In the genomic region with DNA sequence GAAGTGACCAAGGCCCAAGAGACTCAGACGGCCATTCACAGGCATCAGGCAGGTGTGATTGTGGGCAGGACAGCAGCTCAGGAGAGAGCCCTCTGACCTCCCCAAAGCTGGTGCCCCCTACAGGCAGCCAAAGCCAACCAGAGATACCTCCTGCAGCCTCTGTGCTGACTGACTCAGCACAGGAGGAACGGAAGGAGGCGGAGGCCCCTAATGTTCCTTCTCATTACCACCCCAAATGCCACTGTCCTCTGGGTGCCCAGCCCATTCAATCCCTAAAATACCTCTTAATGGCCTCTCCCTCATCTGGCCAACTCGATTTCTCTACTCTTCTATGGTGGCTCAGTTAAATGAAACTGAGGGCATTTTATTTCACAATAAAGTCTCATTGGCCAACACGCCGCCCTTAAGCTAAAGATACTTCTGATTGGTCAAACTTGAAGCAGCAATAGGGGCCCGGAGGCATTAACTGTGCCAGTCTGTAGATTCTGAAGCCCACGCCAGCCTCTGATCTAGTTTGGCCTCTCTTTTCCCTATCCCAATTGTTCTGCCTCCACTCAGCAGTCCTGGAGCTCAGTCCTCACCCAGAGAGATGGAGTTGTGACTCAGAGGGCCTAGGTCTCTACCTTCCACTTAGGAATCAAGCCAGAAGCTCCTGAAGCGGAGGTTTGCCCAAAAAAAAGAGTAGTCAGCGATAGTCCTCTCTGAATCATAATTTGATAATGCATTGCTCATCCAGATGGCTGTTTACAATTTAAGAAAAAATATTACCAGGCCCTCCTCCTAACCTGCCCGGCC, we compare ENCODE assay signal across 1 cellular context.
TF ChIP-seq lines count a peak whose summit lies in the region.

No MANE protein-coding gene starts in this region.

TF ChIP-seq in GM12878, 131 proteins besides CTCF, POLR2A, EP300 and RAD21 (continued from another document):
- TF ChIP-seq, protein P1, sequence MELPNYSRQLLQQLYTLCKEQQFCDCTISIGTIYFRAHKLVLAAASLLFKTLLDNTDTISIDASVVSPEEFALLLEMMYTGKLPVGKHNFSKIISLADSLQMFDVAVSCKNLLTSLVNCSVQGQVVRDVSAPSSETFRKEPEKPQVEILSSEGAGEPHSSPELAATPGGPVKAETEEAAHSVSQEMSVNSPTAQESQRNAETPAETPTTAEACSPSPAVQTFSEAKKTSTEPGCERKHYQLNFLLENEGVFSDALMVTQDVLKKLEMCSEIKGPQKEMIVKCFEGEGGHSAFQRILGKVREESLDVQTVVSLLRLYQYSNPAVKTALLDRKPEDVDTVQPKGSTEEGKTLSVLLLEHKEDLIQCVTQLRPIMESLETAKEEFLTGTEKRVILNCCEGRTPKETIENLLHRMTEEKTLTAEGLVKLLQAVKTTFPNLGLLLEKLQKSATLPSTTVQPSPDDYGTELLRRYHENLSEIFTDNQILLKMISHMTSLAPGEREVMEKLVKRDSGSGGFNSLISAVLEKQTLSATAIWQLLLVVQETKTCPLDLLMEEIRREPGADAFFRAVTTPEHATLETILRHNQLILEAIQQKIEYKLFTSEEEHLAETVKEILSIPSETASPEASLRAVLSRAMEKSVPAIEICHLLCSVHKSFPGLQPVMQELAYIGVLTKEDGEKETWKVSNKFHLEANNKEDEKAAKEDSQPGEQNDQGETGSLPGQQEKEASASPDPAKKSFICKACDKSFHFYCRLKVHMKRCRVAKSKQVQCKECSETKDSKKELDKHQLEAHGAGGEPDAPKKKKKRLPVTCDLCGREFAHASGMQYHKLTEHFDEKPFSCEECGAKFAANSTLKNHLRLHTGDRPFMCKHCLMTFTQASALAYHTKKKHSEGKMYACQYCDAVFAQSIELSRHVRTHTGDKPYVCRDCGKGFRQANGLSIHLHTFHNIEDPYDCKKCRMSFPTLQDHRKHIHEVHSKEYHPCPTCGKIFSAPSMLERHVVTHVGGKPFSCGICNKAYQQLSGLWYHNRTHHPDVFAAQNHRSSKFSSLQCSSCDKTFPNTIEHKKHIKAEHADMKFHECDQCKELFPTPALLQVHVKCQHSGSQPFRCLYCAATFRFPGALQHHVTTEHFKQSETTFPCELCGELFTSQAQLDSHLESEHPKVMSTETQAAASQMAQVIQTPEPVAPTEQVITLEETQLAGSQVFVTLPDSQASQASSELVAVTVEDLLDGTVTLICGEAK (IDR thresholded peaks at IDR 0.05; ENCODE audit: borderline replicate concordance) = no peak
- TF ChIP-seq, protein P2, sequence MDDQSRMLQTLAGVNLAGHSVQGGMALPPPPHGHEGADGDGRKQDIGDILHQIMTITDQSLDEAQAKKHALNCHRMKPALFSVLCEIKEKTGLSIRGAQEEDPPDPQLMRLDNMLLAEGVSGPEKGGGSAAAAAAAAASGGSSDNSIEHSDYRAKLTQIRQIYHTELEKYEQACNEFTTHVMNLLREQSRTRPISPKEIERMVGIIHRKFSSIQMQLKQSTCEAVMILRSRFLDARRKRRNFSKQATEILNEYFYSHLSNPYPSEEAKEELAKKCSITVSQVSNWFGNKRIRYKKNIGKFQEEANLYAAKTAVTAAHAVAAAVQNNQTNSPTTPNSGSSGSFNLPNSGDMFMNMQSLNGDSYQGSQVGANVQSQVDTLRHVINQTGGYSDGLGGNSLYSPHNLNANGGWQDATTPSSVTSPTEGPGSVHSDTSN (IDR thresholded peaks at IDR 0.05; ENCODE audit: insufficient replicate concordance, low read depth, low read length) = no peak
- TF ChIP-seq ZNF384 (IDR thresholded peaks at IDR 0.05; ENCODE audit: borderline replicate concordance, low read depth, low read length) (no peak), POLR2AphosphoS2 (IDR thresholded peaks at IDR 0.05; ENCODE audit: low read depth, low read length) (peak; percentile 9), REST (IDR thresholded peaks at IDR 0.05; ENCODE audit: low read depth, low read length) (no peak), SIN3A (IDR thresholded peaks at IDR 0.05; ENCODE audit: low read depth, low read length) (no peak), WRNIP1 (IDR thresholded peaks at IDR 0.05; ENCODE audit: borderline replicate concordance, low read depth, low read length) (0 out of 2 replicates have a peak, but pooled peaks have one; percentile 26), TARDBP (IDR thresholded peaks at IDR 0.05; ENCODE audit: borderline replicate concordance) (no peak), GABPA (IDR thresholded peaks at IDR 0.05; ENCODE audit: low read depth) (no peak), CHD1 (IDR thresholded peaks at IDR 0.05; ENCODE audit: low read depth, low read length) (0 out of 2 replicates have a peak, but pooled peaks have one; percentile 6), JUND (IDR thresholded peaks at IDR 0.05; ENCODE audit: low read depth, low read length) (no peak), TBL1XR1 (IDR thresholded peaks at IDR 0.05; ENCODE audit: low read depth, low read length) (no peak), RUNX3 (IDR thresholded peaks at IDR 0.05; ENCODE audit: low read length) (peak; percentile 57), CHD4 (IDR thresholded peaks at IDR 0.05) (no peak), KDM1A (IDR thresholded peaks at IDR 0.05; ENCODE audit: borderline replicate concordance) (no peak), EZH2 (IDR thresholded peaks at IDR 0.05; ENCODE audit: borderline replicate concordance, control insufficient read depth, low read depth, low read length) (no peak), BACH1 (IDR thresholded peaks at IDR 0.05; ENCODE audit: borderline replicate concordance) (peak; percentile 85), RBBP5 (conservative IDR thresholded peaks at IDR 0.05) (no peak), NFIC (IDR thresholded peaks at IDR 0.05; ENCODE audit: low read depth, low read length) (no peak)
- TF ChIP-seq, protein P3, sequence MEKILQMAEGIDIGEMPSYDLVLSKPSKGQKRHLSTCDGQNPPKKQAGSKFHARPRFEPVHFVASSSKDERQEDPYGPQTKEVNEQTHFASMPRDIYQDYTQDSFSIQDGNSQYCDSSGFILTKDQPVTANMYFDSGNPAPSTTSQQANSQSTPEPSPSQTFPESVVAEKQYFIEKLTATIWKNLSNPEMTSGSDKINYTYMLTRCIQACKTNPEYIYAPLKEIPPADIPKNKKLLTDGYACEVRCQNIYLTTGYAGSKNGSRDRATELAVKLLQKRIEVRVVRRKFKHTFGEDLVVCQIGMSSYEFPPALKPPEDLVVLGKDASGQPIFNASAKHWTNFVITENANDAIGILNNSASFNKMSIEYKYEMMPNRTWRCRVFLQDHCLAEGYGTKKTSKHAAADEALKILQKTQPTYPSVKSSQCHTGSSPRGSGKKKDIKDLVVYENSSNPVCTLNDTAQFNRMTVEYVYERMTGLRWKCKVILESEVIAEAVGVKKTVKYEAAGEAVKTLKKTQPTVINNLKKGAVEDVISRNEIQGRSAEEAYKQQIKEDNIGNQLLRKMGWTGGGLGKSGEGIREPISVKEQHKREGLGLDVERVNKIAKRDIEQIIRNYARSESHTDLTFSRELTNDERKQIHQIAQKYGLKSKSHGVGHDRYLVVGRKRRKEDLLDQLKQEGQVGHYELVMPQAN (conservative IDR thresholded peaks at IDR 0.05) = peak; percentile 31; the same call in 1 of the 2 replicates
- TF ChIP-seq, protein P4, sequence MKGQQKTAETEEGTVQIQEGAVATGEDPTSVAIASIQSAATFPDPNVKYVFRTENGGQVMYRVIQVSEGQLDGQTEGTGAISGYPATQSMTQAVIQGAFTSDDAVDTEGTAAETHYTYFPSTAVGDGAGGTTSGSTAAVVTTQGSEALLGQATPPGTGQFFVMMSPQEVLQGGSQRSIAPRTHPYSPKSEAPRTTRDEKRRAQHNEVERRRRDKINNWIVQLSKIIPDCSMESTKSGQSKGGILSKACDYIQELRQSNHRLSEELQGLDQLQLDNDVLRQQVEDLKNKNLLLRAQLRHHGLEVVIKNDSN (IDR thresholded peaks at IDR 0.05; ENCODE audit: borderline replicate concordance, extremely low read length, insufficient read depth, low read depth, low read length) = no peak
